Comparison of ENCODE assay signal across 22 cellular contexts in genomic region chr2:219111375-219112069, GRCh38. TPM values are rescaled to one million over a fixed set of nuclear protein-coding genes. Genes with fewer than 3 reads are reported as not detected.
"Had no signal": no experiment of that assay in that cellular context is flagged by ENCODE, and none has a peak within 500 bp of the region (broad histone marks: within the 10 kb centered on the region; RNA-seq: fewer than 3 reads in every experiment).

No MANE protein-coding gene starts in this region.

- ATAC-seq: activated CD4-positive, alpha-beta T cell treated with anti-CD3 and anti-CD28 coated beads for 36 hours; activated CD8-positive, alpha-beta T cell treated with anti-CD3 and anti-CD28 coated beads for 36 hours; activated naive CD8-positive, alpha-beta T cell treated with anti-CD3 and anti-CD28 coated beads, Interleukin-2, amount 50 U/mL, for 24 hours had no signal

- H3K27me3 ChIP-seq: ascending aorta, dorsolateral prefrontal cortex, esophagus muscularis mucosa, thyroid gland, vagina had no signal

- H3K27me3 Mint-ChIP-seq: activated CD4-positive, alpha-beta T cell treated with anti-CD3 and anti-CD28 coated beads for 36 hours; activated CD8-positive, alpha-beta T cell treated with anti-CD3 and anti-CD28 coated beads for 36 hours; activated naive CD8-positive, alpha-beta T cell treated with anti-CD3 and anti-CD28 coated beads, Interleukin-2, amount 50 U/mL, for 24 hours; memory B cell had no signal

- H3K36me3 ChIP-seq: ascending aorta, esophagus muscularis mucosa, thyroid gland, vagina had no signal

- H3K4me3 Mint-ChIP-seq: activated CD4-positive, alpha-beta T cell treated with anti-CD3 and anti-CD28 coated beads for 36 hours; activated CD8-positive, alpha-beta T cell treated with anti-CD3 and anti-CD28 coated beads for 36 hours; activated naive CD8-positive, alpha-beta T cell treated with anti-CD3 and anti-CD28 coated beads, Interleukin-2, amount 50 U/mL, for 24 hours; immature natural killer cell; memory B cell; nephron progenitor cell had no signal

- FAIRE-seq: bronchial epithelial cell, endometrium had no signal

- H3K27ac ChIP-seq: ascending aorta, dorsolateral prefrontal cortex, esophagus muscularis mucosa, thyroid gland, vagina had no signal

- H3K9me3 ChIP-seq: ascending aorta, esophagus muscularis mucosa, thyroid gland, vagina had no signal

- DNase-seq: activated CD4-positive, alpha-beta T cell treated with anti-CD3 and anti-CD28 coated beads for 36 hours; activated CD8-positive, alpha-beta memory T cell treated with anti-CD3 and anti-CD28 coated beads, Interleukin-2, amount 50 U/mL, for 4 hours; activated CD8-positive, alpha-beta T cell treated with anti-CD3 and anti-CD28 coated beads for 36 hours; activated naive CD4-positive, alpha-beta T cell; activated naive CD8-positive, alpha-beta T cell treated with anti-CD3 and anti-CD28 coated beads, Interleukin-2, amount 50 U/mL, for 24 hours; activated T-cell treated with anti-CD3 and anti-CD28 coated beads, Interleukin-2, amount 50 U/mL, for 72 hours; dorsolateral prefrontal cortex; glutamatergic neuron; immature natural killer cell; nephron progenitor cell; T-helper 9 cell; thyroid gland had no signal

- H3K27ac Mint-ChIP-seq: activated CD4-positive, alpha-beta T cell treated with anti-CD3 and anti-CD28 coated beads for 36 hours; activated CD8-positive, alpha-beta T cell treated with anti-CD3 and anti-CD28 coated beads for 36 hours; activated naive CD8-positive, alpha-beta T cell treated with anti-CD3 and anti-CD28 coated beads, Interleukin-2, amount 50 U/mL, for 24 hours; immature natural killer cell; memory B cell; nephron progenitor cell had no signal

- H3K4me1 ChIP-seq: ascending aorta, thyroid gland had no signal

- H3K4me3 ChIP-seq: ascending aorta, dorsolateral prefrontal cortex, esophagus muscularis mucosa, thyroid gland, vagina had no signal

- H3K9me3 Mint-ChIP-seq: activated CD8-positive, alpha-beta T cell treated with anti-CD3 and anti-CD28 coated beads for 36 hours; activated naive CD8-positive, alpha-beta T cell treated with anti-CD3 and anti-CD28 coated beads, Interleukin-2, amount 50 U/mL, for 24 hours; activated T-cell treated with anti-CD3 and anti-CD28 coated beads, Interleukin-2, amount 50 U/mL, for 72 hours; immature natural killer cell; memory B cell; nephron progenitor cell had no signal

RNA-seq across cellular contexts. Expression of gene IHH, which starts 50.8 kb away (rescaled TPM):
- total RNA-seq: activated CD8-positive, alpha-beta T cell treated with anti-CD3 and anti-CD28 coated beads for 36 hours; ascending aorta; bronchial epithelial cell; chondrocyte; esophagus muscularis mucosa; fibroblast of villous mesenchyme; osteocyte; skeletal muscle tissue; vagina had no signal
- polyA plus RNA-seq: immature natural killer cell had no signal
